In the genomic region with DNA sequence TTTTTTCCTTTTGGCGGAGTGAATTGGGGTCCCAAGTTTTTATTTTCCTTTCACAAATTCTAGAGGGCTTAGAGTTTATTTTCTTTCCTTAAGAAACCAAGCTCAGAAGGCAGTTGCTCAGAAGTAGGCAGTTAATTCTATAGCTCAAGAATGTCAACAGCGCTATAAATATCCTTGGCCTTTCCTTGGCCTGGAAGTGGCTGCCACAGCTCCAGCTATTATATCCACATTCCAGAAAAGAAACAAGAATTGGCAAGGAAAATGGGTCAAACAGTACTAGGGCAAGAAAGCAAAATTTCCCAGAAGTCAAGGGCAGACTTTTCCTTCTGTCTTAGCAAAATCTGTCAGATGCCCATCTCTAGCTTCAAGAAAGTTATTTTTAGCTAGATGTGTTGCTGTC, we compare ENCODE assay signal across 30 cellular contexts. TPM values are rescaled to one million over a fixed set of nuclear protein-coding genes. Genes with fewer than 3 reads are reported as not detected.
DNase-seq lines count a peak whose midpoint lies in the region; ATAC-seq, FAIRE-seq and TF ChIP-seq lines count a peak whose summit lies in the region.
"Had no signal": no experiment of that assay in that cellular context is flagged by ENCODE, and none has a peak within 500 bp of the region (broad histone marks: within the 10 kb centered on the region; RNA-seq: fewer than 3 reads in every experiment).

No MANE protein-coding gene starts in this region.

- ATAC-seq in activated T-cell treated with anti-CD3 and anti-CD28 coated beads, Interleukin-2, amount 50 U/mL, for 72 hours (replicated peaks in 1 of 2) = no peak
- ATAC-seq: K562, left lung, natural killer cell, sciatic nerve had no signal

- no peak overlapping the region for H2AFZ ChIP-seq in endothelial cell of umbilical vein (ENCODE audit: low read depth, low read length)

- H3K4me3 Mint-ChIP-seq in activated T-cell treated with anti-CD3 and anti-CD28 coated beads, Interleukin-2, amount 50 U/mL, for 72 hours = no peak overlapping the region
- H3K4me3 Mint-ChIP-seq: activated CD4-positive, alpha-beta memory T cell treated with anti-CD3 and anti-CD28 coated beads, Interleukin-2, amount 10 ng/mL, durations not matched to agents 7 days and 5 days; natural killer cell had no signal

- CTCF ChIA-PET in endothelial cell of umbilical vein (lab: Charles Lee) = interaction anchor here (0.6 to 2.4 kb wide), 7 partner anchors 13 to 319 kb away, joined by 3 to 6 read pairs (median 4); no protein-coding TSS in a partner anchor

- H3K27ac Mint-ChIP-seq in activated T-cell treated with anti-CD3 and anti-CD28 coated beads, Interleukin-2, amount 50 U/mL, for 72 hours = no peak overlapping the region
- H3K27ac Mint-ChIP-seq: activated CD4-positive, alpha-beta memory T cell treated with anti-CD3 and anti-CD28 coated beads, Interleukin-2, amount 10 ng/mL, durations not matched to agents 7 days and 5 days; natural killer cell had no signal

- POLR2A ChIA-PET in endothelial cell of umbilical vein (lab: Charles Lee) = no interaction called here

- H3K27me3 ChIP-seq in HUES64 (ENCODE audit: insufficient read depth, low read length) = no peaks in the 10 kb centered on the region
- no peaks in the 10 kb centered on the region for H3K27me3 ChIP-seq in endothelial cell of umbilical vein (ENCODE audit: control insufficient read depth in 2 of 2, insufficient read depth in 2 of 2, low read length in 2 of 2)
- H3K27me3 ChIP-seq: cardiac muscle cell, left lung, MG63, ovary had no signal

- TF ChIP-seq CTCF in endothelial cell of umbilical vein (IDR thresholded peaks at IDR 0.05; ENCODE audit: extremely low read depth in 1 of 2, insufficient read depth in 1 of 2, low read depth in 1 of 2, low read length in 2 of 2) = no peak

- peak; percentile 13 for DNase-seq in AG08396 (ENCODE audit: low spot score)
- DNase-seq in endothelial cell of umbilical vein (ENCODE audit: low read depth, low spot score) = peak; percentile 77
- peak; percentile 62 for DNase-seq in iris pigment epithelial cell (ENCODE audit: low read depth)
- DNase-seq in SW480 (ENCODE audit: low spot score) = no peak
- DNase-seq in NCI-H128 (lab: John Stamatoyannopoulos, UW; ENCODE audit: unreplicated experiment) = no peak
- DNase-seq in activated T-cell treated with anti-CD3 and anti-CD28 coated beads, Interleukin-2, amount 50 U/mL, for 72 hours = no peak
- no peak for DNase-seq in erythroblast (lab: John Stamatoyannopoulos, UW)
- DNase-seq: activated CD4-positive, alpha-beta memory T cell treated with anti-CD3 and anti-CD28 coated beads, Interleukin-2, amount 10 ng/mL, durations not matched to agents 7 days and 5 days; activated CD4-positive, CD25-positive, alpha-beta regulatory T cell; activated gamma-delta T cell treated with Interleukin-2 at 50 U/mL for 16 hours; activated T-cell treated with anti-CD3 and anti-CD28 coated beads for 4 hours; head of caudate nucleus; left lung; MG63; midbrain; natural killer cell; NCI-H146; NCI-H2171; NCI-H524 treated with DMSO at 0.1 percent for 48 hours; ovary; RPMI8226; T1000 had no signal

- no peaks in the 10 kb centered on the region for H3K79me2 ChIP-seq in endothelial cell of umbilical vein (ENCODE audit: control insufficient read depth, insufficient read depth, low read length)

- TF ChIP-seq POLR2A in endothelial cell of umbilical vein (IDR thresholded peaks at IDR 0.05; ENCODE audit: low read depth, low read length) (no peak), erythroblast (IDR thresholded peaks at IDR 0.05; ENCODE audit: low read length) (no peak)

- 88% methylated on average over 2 of the region's 2 CpGs for WGBS in HUES64

- H3K36me3 ChIP-seq in HUES64 (ENCODE audit: insufficient read depth, low read length) (peaks cover 29% of the 10 kb centered on the region), endothelial cell of umbilical vein (ENCODE audit: control insufficient read depth in 2 of 2, extremely low read depth in 1 of 2, insufficient read depth in 2 of 2, low read length in 2 of 2) (no peaks in the 10 kb centered on the region)
- H3K36me3 ChIP-seq: MG63, ovary had no signal

- peaks cover 0 to 1% of the 10 kb centered on the region in 2 donors for H3K36me3 Mint-ChIP-seq in activated T-cell treated with anti-CD3 and anti-CD28 coated beads, Interleukin-2, amount 50 U/mL, for 72 hours (ENCODE audit: insufficient read depth in 2 of 2)
- H3K36me3 Mint-ChIP-seq: natural killer cell had no signal

- H3K27me3 Mint-ChIP-seq in activated T-cell treated with anti-CD3 and anti-CD28 coated beads, Interleukin-2, amount 50 U/mL, for 72 hours (ENCODE audit: low read depth) = no peaks in the 10 kb centered on the region
- H3K27me3 Mint-ChIP-seq: activated CD4-positive, alpha-beta memory T cell treated with anti-CD3 and anti-CD28 coated beads, Interleukin-2, amount 10 ng/mL, durations not matched to agents 7 days and 5 days had no signal

- peaks cover 0 to 1% of the 10 kb centered on the region in 2 donors for H3K9me3 Mint-ChIP-seq in activated T-cell treated with anti-CD3 and anti-CD28 coated beads, Interleukin-2, amount 50 U/mL, for 72 hours

- no peak overlapping the region for H3K4me2 ChIP-seq in endothelial cell of umbilical vein (ENCODE audit: insufficient read depth, low read length)

- H3K9ac ChIP-seq in HUES64 (ENCODE audit: low read depth, low read length) = no peak overlapping the region
- no peak overlapping the region for H3K9ac ChIP-seq in endothelial cell of umbilical vein (replicated peaks; ENCODE audit: extremely low read depth, insufficient read depth, low read length)

- H3K4me3 ChIP-seq in HUES64 (ENCODE audit: low read length) = no peak overlapping the region
- no peak overlapping the region for H3K4me3 ChIP-seq in endothelial cell of umbilical vein (replicated peaks in 1 of 3; ENCODE audit: insufficient read depth in 1 of 3, low read depth in 1 of 3, low read length in 3 of 3)
- H3K4me3 ChIP-seq: cardiac muscle cell, K562, left lung, MG63, ovary had no signal

- peak overlapping the region; percentile 28; the same call in 1 of the 2 replicates for H3K27ac ChIP-seq in HUES64 (ENCODE audit: low read depth, low read length)
- H3K27ac ChIP-seq in endothelial cell of umbilical vein (ENCODE audit: insufficient read depth, low read depth, low read length) = no peak overlapping the region
- H3K27ac ChIP-seq: cardiac muscle cell, left lung had no signal

- no peaks in the 10 kb centered on the region for H3K9me1 ChIP-seq in endothelial cell of umbilical vein (replicated peaks; ENCODE audit: control insufficient read depth, extremely low read depth, insufficient read depth, low read length)

- no peaks in the 10 kb centered on the region for H4K20me1 ChIP-seq in endothelial cell of umbilical vein (replicated peaks; ENCODE audit: control insufficient read depth, extremely low read depth, insufficient read depth, low read length)

- BruUV-seq in endothelial cell of umbilical vein (replicated peaks; lab: Mats Ljungman, UMichigan) = no TSS peak

- peaks cover 7% of the 10 kb centered on the region; the same call in 1 of the 2 replicates for H3K4me1 ChIP-seq in HUES64 (ENCODE audit: insufficient read depth, low read length)
- peaks cover 7% of the 10 kb centered on the region for H3K4me1 ChIP-seq in endothelial cell of umbilical vein (ENCODE audit: control insufficient read depth, extremely low read depth, insufficient read depth, low read length)
- H3K4me1 ChIP-seq: left lung had no signal

- intact Hi-C loops in endothelial cell of umbilical vein (cut with micrococcal nuclease) = loop anchor here (5.0 kb wide), 1 partner anchor 321 kb away; no protein-coding TSS in a partner anchor

- dilution Hi-C loops in endothelial cell of umbilical vein (cut with MboI; ENCODE audit: extremely low pct_ligation_motif_present, low sequenced_read_pairs) = no loop called here

- peak; percentile 37 for FAIRE-seq in endothelial cell of umbilical vein (lab: Jason Lieb, UNC)
- FAIRE-seq: D721Med, H1 had no signal

- no peaks in the 10 kb centered on the region for H3K4me1 Mint-ChIP-seq in activated T-cell treated with anti-CD3 and anti-CD28 coated beads, Interleukin-2, amount 50 U/mL, for 72 hours (ENCODE audit: low read depth)
- H3K4me1 Mint-ChIP-seq: activated CD4-positive, alpha-beta memory T cell treated with anti-CD3 and anti-CD28 coated beads, Interleukin-2, amount 10 ng/mL, durations not matched to agents 7 days and 5 days; natural killer cell had no signal

- H3K9me3 ChIP-seq in HUES64 (ENCODE audit: insufficient read depth, low read depth, low read length) (peaks cover 11% of the 10 kb centered on the region; the same call in 1 of the 2 replicates), endothelial cell of umbilical vein (replicated peaks; ENCODE audit: control insufficient read depth, insufficient read depth, low read length) (no peaks in the 10 kb centered on the region)
- H3K9me3 ChIP-seq: ovary had no signal

TF ChIP-seq in endothelial cell of umbilical vein, 7 proteins besides CTCF, POLR2A, EP300 and RAD21:
- no peak for TF ChIP-seq POLR2AphosphoS5 (IDR thresholded peaks at IDR 0.05; ENCODE audit: insufficient read depth, low read depth, low read length)
- TF ChIP-seq JUN (IDR thresholded peaks at IDR 0.05; ENCODE audit: borderline replicate concordance, insufficient read depth, insufficient read length, low read depth) = no peak
- no peak for TF ChIP-seq FOS (IDR thresholded peaks at IDR 0.05; ENCODE audit: borderline replicate concordance, insufficient read depth, low read length)
- TF ChIP-seq EZH2 (IDR thresholded peaks at IDR 0.05; ENCODE audit: borderline replicate concordance, low read depth, low read length, severe bottlenecking) = no peak
- TF ChIP-seq GATA2 (IDR thresholded peaks at IDR 0.05; ENCODE audit: insufficient read depth, insufficient read length, low read depth, low read length) = no peak
- TF ChIP-seq, protein P1, sequence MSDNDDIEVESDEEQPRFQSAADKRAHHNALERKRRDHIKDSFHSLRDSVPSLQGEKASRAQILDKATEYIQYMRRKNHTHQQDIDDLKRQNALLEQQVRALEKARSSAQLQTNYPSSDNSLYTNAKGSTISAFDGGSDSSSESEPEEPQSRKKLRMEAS (IDR thresholded peaks at IDR 0.05; ENCODE audit: insufficient read depth, insufficient read length) = no peak
- no peak for TF ChIP-seq MYC (IDR thresholded peaks at IDR 0.05; ENCODE audit: low read depth, low read length)

RNA-seq across cellular contexts. Expression of a gene that starts 31.0 kb away (rescaled TPM):
- not detected for polyA plus RNA-seq in HUES64 (2013, experiment 1 of 2)
- not detected for polyA plus RNA-seq in HUES64 (2013, experiment 2 of 2)
- total RNA-seq in endothelial cell of umbilical vein = not detected in 2 replicates
- polyA plus RNA-seq in endothelial cell of umbilical vein = 0.04 TPM in 1 of 2 replicates, not detected in the other
- not detected in 2 replicates for polyA plus RNA-seq in endothelial cell of umbilical vein (2011; cell fraction: cytosol; rRNA removed)
- 0.09 TPM in 1 of 2 replicates, not detected in the other for polyA plus RNA-seq in endothelial cell of umbilical vein (2011; cell fraction: nucleus; rRNA removed)
- not detected in 2 replicates for polyA plus RNA-seq in endothelial cell of umbilical vein (2012)
- not detected in 2 replicates for polyA minus RNA-seq in endothelial cell of umbilical vein
- polyA minus RNA-seq in endothelial cell of umbilical vein (2011; cell fraction: cytosol; rRNA and poly(A)+ RNA removed) = not detected
- polyA minus RNA-seq in endothelial cell of umbilical vein (2011; cell fraction: nucleus; rRNA and poly(A)+ RNA removed) = not detected in 2 replicates
- under 1 TPM; 0.26 to 0.37 TPM for total RNA-seq in activated T-cell treated with anti-CD3 and anti-CD28 coated beads, Interleukin-2, amount 50 U/mL, for 72 hours
- total RNA-seq: A172; activated CD4-positive, alpha-beta memory T cell treated with anti-CD3 and anti-CD28 coated beads, Interleukin-2, amount 10 ng/mL, durations not matched to agents 7 days and 5 days; cardiac muscle cell; epithelial cell of proximal tubule; H1; K562; natural killer cell had no signal
- polyA plus RNA-seq: cardiac muscle cell, H1, K562 had no signal

Comparison
In these comparisons a context has a peak if more than half of its experiments do, and no peak if none do; other contexts are left out.
1. DNase-seq: peak in AG08396 (single experiment), endothelial cell of umbilical vein (single experiment) and iris pigment epithelial cell (single experiment); none in SW480 (single experiment), NCI-H128 (single experiment), activated T-cell treated with anti-CD3 and anti-CD28 coated beads, Interleukin-2, amount 50 U/mL, for 72 hours (0 of 2) and erythroblast (0 of 2).